1 cellular context compared by ENCODE assay signal in genomic region chr12:124917841-124918621, GRCh38.
TF ChIP-seq lines count a peak whose summit lies in the region.

No MANE protein-coding gene starts in this region.

TF ChIP-seq in HCT116, 20 proteins besides CTCF, POLR2A, EP300 and RAD21 (continued from another document):
- TF ChIP-seq REST (IDR thresholded peaks at IDR 0.05; ENCODE audit: low read depth) (no peak), SP1 (IDR thresholded peaks at IDR 0.05; ENCODE audit: low read depth) (no peak), EGR1 (IDR thresholded peaks at IDR 0.05; ENCODE audit: low read depth) (no peak), TCF7L2 (IDR thresholded peaks at IDR 0.05; ENCODE audit: borderline replicate concordance, extremely low read depth, insufficient read depth, insufficient read length) (no peak), ELF1 (IDR thresholded peaks at IDR 0.05; ENCODE audit: borderline replicate concordance, low read depth) (no peak), EZH2phosphoT487 (IDR thresholded peaks at IDR 0.05; ENCODE audit: borderline replicate concordance) (no peak), ZNF274 (IDR thresholded peaks at IDR 0.05; ENCODE audit: low read depth, low read length) (no peak)
